38 cellular contexts compared by ENCODE assay signal in the genomic region with DNA sequence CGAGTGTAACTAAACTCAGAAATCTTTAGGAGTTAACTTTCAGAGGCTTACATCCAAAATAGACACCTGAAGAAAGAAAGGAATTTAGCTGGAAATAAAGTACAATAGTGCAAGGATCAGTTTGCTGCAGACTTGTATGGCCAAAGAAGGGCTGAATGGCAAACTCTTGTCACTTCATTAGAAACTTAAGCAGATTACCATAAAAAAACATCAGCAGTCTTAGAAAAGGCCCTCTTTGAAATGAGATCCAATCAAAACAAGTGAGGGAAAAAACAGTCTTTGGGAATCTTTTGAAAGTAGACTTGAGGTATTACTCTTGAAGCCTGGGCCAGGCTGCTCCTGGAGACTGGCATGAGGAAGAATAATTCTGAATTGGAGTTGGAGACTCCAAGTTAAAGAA.
"Had no signal": no experiment of that assay in that cellular context is flagged by ENCODE, and none has a peak within 500 bp of the region (broad histone marks: within the 10 kb centered on the region; RNA-seq: fewer than 3 reads in every experiment).

No MANE protein-coding gene starts in this region.

- H3K4me3 ChIP-seq: adrenal gland, ascending aorta, body of pancreas, breast epithelium, cardiac muscle cell had no signal

- H3K4me1 ChIP-seq: adrenal gland, ascending aorta, body of pancreas, breast epithelium had no signal

- H3K27ac ChIP-seq: adrenal gland, ascending aorta, body of pancreas, brain microvascular endothelial cell, breast epithelium, cardiac muscle cell had no signal

- H3K27me3 ChIP-seq: adrenal gland, ascending aorta, body of pancreas, brain microvascular endothelial cell, breast epithelium, cardiac muscle cell had no signal

- H3K9me3 Mint-ChIP-seq: activated naive CD4-positive, alpha-beta T cell treated with anti-CD3 and anti-CD28 coated beads for 36 hours; activated naive CD8-positive, alpha-beta T cell treated with anti-CD3 and anti-CD28 coated beads, Interleukin-2, amount 10 ng/mL, durations not matched to agents 7 days and 5 days had no signal

- H3K36me3 Mint-ChIP-seq: activated naive CD4-positive, alpha-beta T cell treated with anti-CD3 and anti-CD28 coated beads, Interleukin-2, amount 10 ng/mL, durations not matched to agents 7 days and 5 days; activated naive CD8-positive, alpha-beta T cell; activated naive CD8-positive, alpha-beta T cell treated with anti-CD3 and anti-CD28 coated beads for 36 hours; activated naive CD8-positive, alpha-beta T cell treated with anti-CD3 and anti-CD28 coated beads, Interleukin-2, amount 10 ng/mL, durations not matched to agents 7 days and 5 days; brain had no signal

- H3K4me3 Mint-ChIP-seq: activated naive CD4-positive, alpha-beta T cell treated with anti-CD3 and anti-CD28 coated beads for 36 hours; activated naive CD4-positive, alpha-beta T cell treated with anti-CD3 and anti-CD28 coated beads, Interleukin-2, amount 10 ng/mL, durations not matched to agents 7 days and 5 days; activated naive CD4-positive, alpha-beta T cell treated with anti-CD3 and anti-CD28 coated beads, Interleukin-2, amount 50 U/mL, for 24 hours; activated naive CD8-positive, alpha-beta T cell; activated naive CD8-positive, alpha-beta T cell treated with anti-CD3 and anti-CD28 coated beads for 36 hours; activated naive CD8-positive, alpha-beta T cell treated with anti-CD3 and anti-CD28 coated beads, Interleukin-2, amount 10 ng/mL, durations not matched to agents 7 days and 5 days; activated naive CD8-positive, alpha-beta T cell treated with anti-CD3 and anti-CD28 coated beads, Interleukin-2, amount 50 U/mL, for 24 hours; activated T-cell treated with anti-CD3 and anti-CD28 coated beads, Interleukin-2, amount 50 U/mL, for 24 hours; activated T-cell treated with anti-CD3 and anti-CD28 coated beads, Interleukin-2, amount 50 U/mL, for 4 hours; activated T-cell treated with anti-CD3 and anti-CD28 coated beads, Interleukin-2, amount 50 U/mL, for 72 hours; activated T-helper 1 cell treated with anti-CD3 and anti-CD28 coated beads, Interleukin-12 subunit alpha, Interleukin-12 subunit beta, Interleukin-2, Interleukin-4 antibody, amounts not matched to agents 30 ng/mL and 10 ng/mL and 1 ng/mL, durations not matched to agents 14 hours and 24 hours and 36 hours; activated T-helper 17 cell treated with anti-CD3 and anti-CD28 coated beads, Interleukin-2, amount 50 U/mL, for 72 hours; brain; central memory CD8-positive, alpha-beta T cell had no signal

- H3K9me3 ChIP-seq: adrenal gland, ascending aorta, body of pancreas, breast epithelium had no signal

- DNase-seq: activated effector memory CD4-positive, alpha-beta T cell treated with anti-CD3 and anti-CD28 coated beads, Interleukin-2, amount 50 U/mL, for 16 hours; activated effector memory CD4-positive, alpha-beta T cell treated with Interleukin-2 at 50 U/mL for 16 hours; activated gamma-delta T cell; activated gamma-delta T cell treated with Interleukin-2 at 50 U/mL for 16 hours; activated naive CD4-positive, alpha-beta T cell; activated naive CD4-positive, alpha-beta T cell treated with anti-CD3 and anti-CD28 coated beads for 36 hours; activated naive CD4-positive, alpha-beta T cell treated with anti-CD3 and anti-CD28 coated beads, Interleukin-2, amount 10 ng/mL, durations not matched to agents 7 days and 5 days; activated naive CD4-positive, alpha-beta T cell treated with anti-CD3 and anti-CD28 coated beads, Interleukin-2, amount 50 U/mL, for 16 hours; activated naive CD4-positive, alpha-beta T cell treated with Interleukin-2 at 50 U/mL for 16 hours; activated naive CD8-positive, alpha-beta T cell treated with anti-CD3 and anti-CD28 coated beads for 36 hours; activated naive CD8-positive, alpha-beta T cell treated with anti-CD3 and anti-CD28 coated beads, Interleukin-2, amount 10 ng/mL, durations not matched to agents 7 days and 5 days; activated naive CD8-positive, alpha-beta T cell treated with anti-CD3 and anti-CD28 coated beads, Interleukin-2, amount 50 U/mL, for 24 hours; activated T-cell treated with anti-CD3 and anti-CD28 coated beads, Interleukin-2, amount 50 U/mL, for 1 hour; activated T-cell treated with anti-CD3 and anti-CD28 coated beads, Interleukin-2, amount 50 U/mL, for 24 hours; activated T-cell treated with anti-CD3 and anti-CD28 coated beads, Interleukin-2, amount 50 U/mL, for 4 hours; activated T-cell treated with anti-CD3 and anti-CD28 coated beads, Interleukin-2, amount 50 U/mL, for 48 hours; activated T-cell treated with anti-CD3 and anti-CD28 coated beads, Interleukin-2, amount 50 U/mL, for 72 hours; adrenal gland; amniotic stem cell; amygdala; anterior cingulate cortex; aorta; body of pancreas; brain microvascular endothelial cell; caudate nucleus; central memory CD4-positive, alpha-beta T cell; cerebellar nuclear complex had no signal

- H3K27me3 Mint-ChIP-seq: activated naive CD4-positive, alpha-beta T cell treated with anti-CD3 and anti-CD28 coated beads, Interleukin-2, amount 10 ng/mL, durations not matched to agents 7 days and 5 days; activated naive CD4-positive, alpha-beta T cell treated with anti-CD3 and anti-CD28 coated beads, Interleukin-2, amount 50 U/mL, for 24 hours; activated naive CD8-positive, alpha-beta T cell; activated naive CD8-positive, alpha-beta T cell treated with anti-CD3 and anti-CD28 coated beads for 36 hours; activated naive CD8-positive, alpha-beta T cell treated with anti-CD3 and anti-CD28 coated beads, Interleukin-2, amount 10 ng/mL, durations not matched to agents 7 days and 5 days; activated naive CD8-positive, alpha-beta T cell treated with anti-CD3 and anti-CD28 coated beads, Interleukin-2, amount 50 U/mL, for 24 hours; activated T-cell treated with anti-CD3 and anti-CD28 coated beads, Interleukin-2, amount 50 U/mL, for 24 hours; activated T-helper 17 cell treated with anti-CD3 and anti-CD28 coated beads, Interleukin-2, amount 50 U/mL, for 72 hours; central memory CD8-positive, alpha-beta T cell had no signal

- H3K4me1 Mint-ChIP-seq: activated naive CD4-positive, alpha-beta T cell treated with anti-CD3 and anti-CD28 coated beads, Interleukin-2, amount 10 ng/mL, durations not matched to agents 7 days and 5 days; activated naive CD4-positive, alpha-beta T cell treated with anti-CD3 and anti-CD28 coated beads, Interleukin-2, amount 50 U/mL, for 24 hours; activated naive CD8-positive, alpha-beta T cell treated with anti-CD3 and anti-CD28 coated beads for 36 hours; activated naive CD8-positive, alpha-beta T cell treated with anti-CD3 and anti-CD28 coated beads, Interleukin-2, amount 10 ng/mL, durations not matched to agents 7 days and 5 days; activated naive CD8-positive, alpha-beta T cell treated with anti-CD3 and anti-CD28 coated beads, Interleukin-2, amount 50 U/mL, for 24 hours; activated T-helper 17 cell treated with anti-CD3 and anti-CD28 coated beads, Interleukin-2, amount 50 U/mL, for 72 hours; brain; central memory CD8-positive, alpha-beta T cell had no signal

- H3K36me3 ChIP-seq: adrenal gland, ascending aorta, brain microvascular endothelial cell, cardiac muscle cell had no signal

- ATAC-seq: activated naive CD4-positive, alpha-beta T cell treated with anti-CD3 and anti-CD28 coated beads, Interleukin-2, amount 50 U/mL, for 72 hours; activated naive CD8-positive, alpha-beta T cell treated with anti-CD3 and anti-CD28 coated beads, Interleukin-2, amount 50 U/mL, for 24 hours; activated T-cell treated with anti-CD3 and anti-CD28 coated beads, Interleukin-2, amount 50 U/mL, for 4 hours; activated T-cell treated with anti-CD3 and anti-CD28 coated beads, Interleukin-2, amount 50 U/mL, for 72 hours; activated T-helper 17 cell treated with anti-CD3 and anti-CD28 coated beads, Interleukin-2, amount 50 U/mL, for 72 hours; body of pancreas had no signal

- H3K27ac Mint-ChIP-seq: activated naive CD4-positive, alpha-beta T cell treated with anti-CD3 and anti-CD28 coated beads for 36 hours; activated naive CD4-positive, alpha-beta T cell treated with anti-CD3 and anti-CD28 coated beads, Interleukin-2, amount 10 ng/mL, durations not matched to agents 7 days and 5 days; activated naive CD4-positive, alpha-beta T cell treated with anti-CD3 and anti-CD28 coated beads, Interleukin-2, amount 50 U/mL, for 24 hours; activated naive CD4-positive, alpha-beta T cell treated with anti-CD3 and anti-CD28 coated beads, Interleukin-2, amount 50 U/mL, for 72 hours; activated naive CD8-positive, alpha-beta T cell; activated naive CD8-positive, alpha-beta T cell treated with anti-CD3 and anti-CD28 coated beads for 36 hours; activated naive CD8-positive, alpha-beta T cell treated with anti-CD3 and anti-CD28 coated beads, Interleukin-2, amount 10 ng/mL, durations not matched to agents 7 days and 5 days; activated naive CD8-positive, alpha-beta T cell treated with anti-CD3 and anti-CD28 coated beads, Interleukin-2, amount 50 U/mL, for 24 hours; activated T-cell treated with anti-CD3 and anti-CD28 coated beads, Interleukin-2, amount 50 U/mL, for 24 hours; activated T-cell treated with anti-CD3 and anti-CD28 coated beads, Interleukin-2, amount 50 U/mL, for 72 hours; activated T-helper 1 cell treated with anti-CD3 and anti-CD28 coated beads, Interleukin-12 subunit alpha, Interleukin-12 subunit beta, Interleukin-2, Interleukin-4 antibody, amounts not matched to agents 30 ng/mL and 10 ng/mL and 1 ng/mL, durations not matched to agents 14 hours and 24 hours and 36 hours; activated T-helper 17 cell treated with anti-CD3 and anti-CD28 coated beads, Interleukin-2, amount 50 U/mL, for 72 hours; activated T-helper 2 cell treated with anti-CD3 and anti-CD28 coated beads, Interferon-gamma antibody, Interleukin-2, Interleukin-4, amounts not matched to agents 10 μg/mL and 5 μg/mL and 100 μg/mL, durations not matched to agents 14 hours and 24 hours and 36 hours; brain had no signal
